Comparison of ENCODE assay signal across 23 cellular contexts in genomic region chr12:129115558-129115957, GRCh38.
DNase-seq lines count a peak whose midpoint lies in the region; ATAC-seq, FAIRE-seq and TF ChIP-seq lines count a peak whose summit lies in the region.
"Had no signal": no experiment of that assay in that cellular context is flagged by ENCODE, and none has a peak within 500 bp of the region (broad histone marks: within the 10 kb centered on the region; RNA-seq: fewer than 3 reads in every experiment).

No MANE protein-coding gene starts in this region.

- CTCF ChIA-PET in HepG2 (lab: Yijun Ruan, JAX; ENCODE audit: low intra/inter-chr PET ratio, low total read pairs): no interaction called here

- DNase-seq in HepG2 (ENCODE audit: low spot score) (no peak), right lobe of liver (no peak), endodermal cell (peak; percentile 35), activated gamma-delta T cell treated with Interleukin-2 at 50 U/mL for 16 hours (no peak)
- no peak for DNase-seq in stimulated activated CD4-positive, alpha-beta T cell treated with anti-CD3 and anti-CD28 coated beads, Interleukin-15, amount 100 ng/mL, for 24 hours
- DNase-seq: 8988T; ACHN; BE2C; C1 segment of cervical spinal cord; CD4-positive, alpha-beta memory T cell; CD4-positive, CD25-positive, alpha-beta regulatory T cell; CD8-positive, alpha-beta memory T cell; COR-L47; DMS 273 treated with DMSO at 0.1 percent for 48 hours; DMS153; DMS79 treated with DMSO at 0.1 percent for 48 hours; GF-D8 had no signal

- no peak overlapping the region for H3K27ac Mint-ChIP-seq in endodermal cell
- H3K27ac Mint-ChIP-seq: CD4-positive, alpha-beta memory T cell; CD4-positive, CD25-positive, alpha-beta regulatory T cell; CD8-positive, alpha-beta memory T cell had no signal

- H3K36me3 ChIP-seq in HepG2 (replicated peaks in 1 of 2; ENCODE audit: control insufficient read depth in 1 of 2, insufficient read depth in 2 of 2, low read length in 2 of 2): no peaks in the 10 kb centered on the region
- H3K36me3 ChIP-seq in right lobe of liver: no peaks in the 10 kb centered on the region
- H3K36me3 ChIP-seq in endodermal cell (ENCODE audit: control insufficient read depth, insufficient read depth, low read length): no peaks in the 10 kb centered on the region
- H3K36me3 ChIP-seq: BE2C, BLaER1 had no signal

- H3K36me3 Mint-ChIP-seq in endodermal cell (ENCODE audit: low read depth): no peaks in the 10 kb centered on the region
- H3K36me3 Mint-ChIP-seq: CD14-positive monocyte; CD4-positive, alpha-beta memory T cell; CD4-positive, CD25-positive, alpha-beta regulatory T cell; CD8-positive, alpha-beta memory T cell had no signal

- TF ChIP-seq EP300 in HepG2 (IDR thresholded peaks at IDR 0.05; ENCODE audit: low read depth in 2 of 2, low read length in 2 of 2) (no peak), HepG2 (CRISPR knock-in tag; IDR thresholded peaks at IDR 0.05; ENCODE audit: borderline replicate concordance) (no peak)

- no peak for ATAC-seq in HepG2
- ATAC-seq in right lobe of liver: no peak

- no peaks in the 10 kb centered on the region for H3K9me3 ChIP-seq in HepG2 (ENCODE audit: low read length)
- H3K9me3 ChIP-seq in right lobe of liver: no peaks in the 10 kb centered on the region
- no peaks in the 10 kb centered on the region for H3K9me3 ChIP-seq in endodermal cell (ENCODE audit: control insufficient read depth, low read length)
- H3K9me3 ChIP-seq: BE2C, BLaER1 had no signal

- intact Hi-C loops in HepG2 (cut with micrococcal nuclease; ENCODE audit: unreplicated experiment) (no loop called here), right lobe of liver (cut with DNase I) (no loop called here)

- H3K27me3 Mint-ChIP-seq in endodermal cell (ENCODE audit: insufficient read depth): no peaks in the 10 kb centered on the region
- H3K27me3 Mint-ChIP-seq: CD4-positive, alpha-beta memory T cell; CD4-positive, CD25-positive, alpha-beta regulatory T cell had no signal

- H3K4me2 ChIP-seq in HepG2 (ENCODE audit: low read depth, low read length): no peak overlapping the region
- H3K4me2 ChIP-seq: BLaER1 had no signal

- H3K27me3 ChIP-seq in HepG2 (ENCODE audit: control insufficient read depth in 1 of 2, insufficient read depth in 2 of 2, low read length in 2 of 2) (peaks cover 0 to 8% of the 10 kb centered on the region in 2 experiments; a peak in 1 of 5 replicates), right lobe of liver (no peaks in the 10 kb centered on the region), endodermal cell (ENCODE audit: control insufficient read depth, insufficient read depth, low read length, poor library complexity, severe bottlenecking) (no peaks in the 10 kb centered on the region)
- H3K27me3 ChIP-seq: BE2C, BLaER1 had no signal

- no peak for TF ChIP-seq CTCF in HepG2 (CRISPR knock-in tag; IDR thresholded peaks at IDR 0.05)
- TF ChIP-seq CTCF in right lobe of liver (IDR thresholded peaks at IDR 0.05): no peak
- TF ChIP-seq CTCF in endodermal cell (conservative IDR thresholded peaks at IDR 0.05): no peak

- H3K9ac ChIP-seq in HepG2 (ENCODE audit: insufficient read depth, low read depth, low read length) (no peak overlapping the region), endodermal cell (ENCODE audit: extremely low read depth, low read length, poor library complexity, severe bottlenecking) (no peak overlapping the region)
- H3K9ac ChIP-seq: BLaER1 had no signal

- H3K4me3 ChIP-seq in HepG2 (replicated peaks in 1 of 3; ENCODE audit: insufficient read depth in 1 of 3, low read depth in 2 of 3, low read length in 3 of 3): no peak overlapping the region
- H3K4me3 ChIP-seq in right lobe of liver: no peak overlapping the region
- no peak overlapping the region for H3K4me3 ChIP-seq in endodermal cell (ENCODE audit: low read length)
- H3K4me3 ChIP-seq: BLaER1 had no signal

- no peak overlapping the region for H3K4me3 Mint-ChIP-seq in endodermal cell
- H3K4me3 Mint-ChIP-seq: CD14-positive monocyte; CD4-positive, alpha-beta memory T cell; CD4-positive, CD25-positive, alpha-beta regulatory T cell; CD8-positive, alpha-beta memory T cell had no signal

- no peaks in the 10 kb centered on the region for H4K20me1 ChIP-seq in HepG2 (ENCODE audit: insufficient read depth, low read length)
- H4K20me1 ChIP-seq: BLaER1 had no signal

- in situ Hi-C loops in HepG2 (cut with HindIII; ENCODE audit: extremely low pct_ligation_motif_present, low pct_unique_long_range_greater_than_20kb): no loop called here

- H3K27ac ChIP-seq in HepG2 (ENCODE audit: extremely low read length, insufficient read depth, low read length) (no peak overlapping the region), right lobe of liver (no peak overlapping the region), endodermal cell (ENCODE audit: low read depth, low read length) (no peak overlapping the region)
- H3K27ac ChIP-seq: BLaER1 had no signal

- no peaks in the 10 kb centered on the region for H3K79me2 ChIP-seq in HepG2 (ENCODE audit: insufficient read depth, low read length)

- no peak for TF ChIP-seq RAD21 in HepG2 (CRISPR knock-in tag; IDR thresholded peaks at IDR 0.05)

- peaks cover 4% of the 10 kb centered on the region for H3K4me1 Mint-ChIP-seq in endodermal cell
- H3K4me1 Mint-ChIP-seq: CD14-positive monocyte; CD4-positive, alpha-beta memory T cell; CD4-positive, CD25-positive, alpha-beta regulatory T cell; CD8-positive, alpha-beta memory T cell had no signal

- POLR2A ChIA-PET in HepG2 (lab: Yijun Ruan, JAX): no interaction called here

- 30% methylated on average over 2 of the region's 5 CpGs for WGBS in HepG2 (ENCODE audit: low lambda C conversion rate)
- 42% methylated on average over 2 of the region's 5 CpGs for WGBS in right lobe of liver (ENCODE audit: insufficient coverage, low coverage, low lambda C conversion rate, missing lambda C conversion rate)
- WGBS in endodermal cell (ENCODE audit: insufficient coverage in 1 of 2, insufficient read length in 1 of 2), 2 experiments: 87 to 90% methylated on average over 5 of the region's 5 CpGs

- FAIRE-seq in HepG2 (lab: Jason Lieb, UNC): no peak
- FAIRE-seq: A204.1, G401.6, GM12891, GM19239 had no signal

- H2AFZ ChIP-seq in HepG2 (ENCODE audit: low read length): no peak overlapping the region

- TF ChIP-seq POLR2A in HepG2 (IDR thresholded peaks at IDR 0.05; ENCODE audit: insufficient read depth in 1 of 2, low read depth in 2 of 2, low read length in 2 of 2) (no peak), right lobe of liver (IDR thresholded peaks at IDR 0.05) (no peak)

- H3K9me3 Mint-ChIP-seq in endodermal cell: peaks cover 5% of the 10 kb centered on the region

- BruUV-seq in HepG2 (replicated peaks; lab: Mats Ljungman, UMichigan): no TSS peak

- H3K4me1 ChIP-seq in HepG2 (ENCODE audit: insufficient read depth, low read length) (no peaks in the 10 kb centered on the region), right lobe of liver (no peaks in the 10 kb centered on the region), endodermal cell (ENCODE audit: control insufficient read depth, insufficient read depth, low read length) (no peaks in the 10 kb centered on the region)
- H3K4me1 ChIP-seq: BE2C, BLaER1 had no signal

TF ChIP-seq in HepG2, 621 proteins besides CTCF, POLR2A, EP300 and RAD21 (continues in another document):
- TF ChIP-seq ESRRA (CRISPR knock-in tag; IDR thresholded peaks at IDR 0.05; ENCODE audit: low read depth) (no peak), KMT2A (CRISPR knock-in tag; IDR thresholded peaks at IDR 0.05) (no peak)
